ENCODE assay signal across 15 cellular contexts in genomic region chr18:45517181-45517741, GRCh38.
DNase-seq lines count a peak whose midpoint lies in the region; TF ChIP-seq lines count a peak whose summit lies in the region.
"Had no signal": no experiment of that assay in that cellular context is flagged by ENCODE, and none has a peak within 500 bp of the region (broad histone marks: within the 10 kb centered on the region; RNA-seq: fewer than 3 reads in every experiment).

No MANE protein-coding gene starts in this region.

- peaks cover 4% of the 10 kb centered on the region for H3K36me3 Mint-ChIP-seq in nephron progenitor cell (ENCODE audit: low read depth)
- H3K36me3 Mint-ChIP-seq: activated CD8-positive, alpha-beta memory T cell treated with anti-CD3 and anti-CD28 coated beads, Interleukin-2, amount 10 ng/mL, durations not matched to agents 7 days and 5 days; activated naive CD8-positive, alpha-beta T cell treated with anti-CD3 and anti-CD28 coated beads for 36 hours; naive thymus-derived CD4-positive, alpha-beta T cell had no signal

- WGBS in tibial nerve, 2 donors: 17 to 22% methylated on average over 10 to 11 of the region's 11 CpGs

- H3K27ac ChIP-seq in tibial nerve: peak overlapping the region; percentile 35 to 73 (median 42)

- no peaks in the 10 kb centered on the region for H3K27me3 ChIP-seq in tibial nerve

- no peaks in the 10 kb centered on the region for H3K9me3 ChIP-seq in tibial nerve

- peak in 1 of 2 donors; percentile 88 for TF ChIP-seq EP300 in tibial nerve (IDR thresholded peaks at IDR 0.05)

- peaks cover 5% of the 10 kb centered on the region for H3K9me3 Mint-ChIP-seq in nephron progenitor cell

- TF ChIP-seq CTCF in nephron progenitor cell (IDR thresholded peaks at IDR 0.05) (no peak), tibial nerve (IDR thresholded peaks at IDR 0.05) (no peak)

- TF ChIP-seq POLR2A in tibial nerve (IDR thresholded peaks at IDR 0.05): no peak

- no peaks in the 10 kb centered on the region for H3K36me3 ChIP-seq in tibial nerve

- peaks cover 0 to 51% (median 10%) of the 10 kb centered on the region in 4 donors for H3K4me1 ChIP-seq in tibial nerve

- peaks cover 6% of the 10 kb centered on the region for H3K27me3 Mint-ChIP-seq in nephron progenitor cell (ENCODE audit: low read depth, poor library complexity)
- H3K27me3 Mint-ChIP-seq: activated naive CD8-positive, alpha-beta T cell treated with anti-CD3 and anti-CD28 coated beads for 36 hours had no signal

- peak; percentile 37 for DNase-seq in RPMI7951 (ENCODE audit: low read depth)
- peak; percentile 92 for DNase-seq in fibroblast of peridontal ligament (ENCODE audit: extremely low read depth)
- DNase-seq in nephron progenitor cell: peak; percentile 48
- peak; percentile 62 to 64 for DNase-seq in tibial nerve (ENCODE audit: low spot score in 2 of 2)
- no peak for DNase-seq in stimulated activated naive CD4-positive, alpha-beta T cell treated with Interleukin-2 at 50 U/mL for 16 hours (lab: John Stamatoyannopoulos, UW)
- DNase-seq in mucosa of gallbladder (ENCODE audit: low spot score): no peak
- DNase-seq in UCSD-AML1 (lab: John Stamatoyannopoulos, UW; ENCODE audit: unreplicated experiment): no peak
- DNase-seq in NCI-H345 treated with DMSO at 0.1 percent for 48 hours (lab: John Stamatoyannopoulos, UW; ENCODE audit: unreplicated experiment): no peak
- DNase-seq: activated CD8-positive, alpha-beta memory T cell treated with anti-CD3 and anti-CD28 coated beads, Interleukin-2, amount 10 ng/mL, durations not matched to agents 7 days and 5 days; activated naive CD8-positive, alpha-beta T cell treated with anti-CD3 and anti-CD28 coated beads for 36 hours; effector CD4-positive, alpha-beta T cell; KG1; naive thymus-derived CD4-positive, alpha-beta T cell; NCI-H2081; T-helper 9 cell had no signal

- no peak overlapping the region for H3K4me3 ChIP-seq in tibial nerve

- H3K4me3 Mint-ChIP-seq in nephron progenitor cell: peak overlapping the region; percentile 23
- H3K4me3 Mint-ChIP-seq: activated CD8-positive, alpha-beta memory T cell treated with anti-CD3 and anti-CD28 coated beads, Interleukin-2, amount 10 ng/mL, durations not matched to agents 7 days and 5 days; activated naive CD8-positive, alpha-beta T cell treated with anti-CD3 and anti-CD28 coated beads for 36 hours; naive thymus-derived CD4-positive, alpha-beta T cell had no signal

- peaks cover 70% of the 10 kb centered on the region for H3K4me1 Mint-ChIP-seq in nephron progenitor cell
- H3K4me1 Mint-ChIP-seq: activated naive CD8-positive, alpha-beta T cell treated with anti-CD3 and anti-CD28 coated beads for 36 hours; naive thymus-derived CD4-positive, alpha-beta T cell had no signal

- H3K27ac Mint-ChIP-seq in nephron progenitor cell: peak overlapping the region; percentile 62
- H3K27ac Mint-ChIP-seq: activated CD8-positive, alpha-beta memory T cell treated with anti-CD3 and anti-CD28 coated beads, Interleukin-2, amount 10 ng/mL, durations not matched to agents 7 days and 5 days; activated naive CD8-positive, alpha-beta T cell treated with anti-CD3 and anti-CD28 coated beads for 36 hours; naive thymus-derived CD4-positive, alpha-beta T cell had no signal

Comparison
In these comparisons a context has a peak if more than half of its experiments do, and no peak if none do; other contexts are left out.
1. DNase-seq: peak in RPMI7951 (single experiment), fibroblast of peridontal ligament (single experiment), nephron progenitor cell (single experiment) and tibial nerve (2 of 2); none in stimulated activated naive CD4-positive, alpha-beta T cell treated with Interleukin-2 at 50 U/mL for 16 hours (single experiment), mucosa of gallbladder (single experiment), UCSD-AML1 (single experiment) and NCI-H345 treated with DMSO at 0.1 percent for 48 hours (single experiment).